1 cellular context compared by ENCODE assay signal in genomic region chr2:99342536-99342935, GRCh38.
TF ChIP-seq lines count a peak whose summit lies in the region.

No MANE protein-coding gene starts in this region.

TF ChIP-seq in HepG2, 621 proteins besides CTCF, POLR2A, EP300 and RAD21 (continued from another document):
- TF ChIP-seq, protein P1, sequence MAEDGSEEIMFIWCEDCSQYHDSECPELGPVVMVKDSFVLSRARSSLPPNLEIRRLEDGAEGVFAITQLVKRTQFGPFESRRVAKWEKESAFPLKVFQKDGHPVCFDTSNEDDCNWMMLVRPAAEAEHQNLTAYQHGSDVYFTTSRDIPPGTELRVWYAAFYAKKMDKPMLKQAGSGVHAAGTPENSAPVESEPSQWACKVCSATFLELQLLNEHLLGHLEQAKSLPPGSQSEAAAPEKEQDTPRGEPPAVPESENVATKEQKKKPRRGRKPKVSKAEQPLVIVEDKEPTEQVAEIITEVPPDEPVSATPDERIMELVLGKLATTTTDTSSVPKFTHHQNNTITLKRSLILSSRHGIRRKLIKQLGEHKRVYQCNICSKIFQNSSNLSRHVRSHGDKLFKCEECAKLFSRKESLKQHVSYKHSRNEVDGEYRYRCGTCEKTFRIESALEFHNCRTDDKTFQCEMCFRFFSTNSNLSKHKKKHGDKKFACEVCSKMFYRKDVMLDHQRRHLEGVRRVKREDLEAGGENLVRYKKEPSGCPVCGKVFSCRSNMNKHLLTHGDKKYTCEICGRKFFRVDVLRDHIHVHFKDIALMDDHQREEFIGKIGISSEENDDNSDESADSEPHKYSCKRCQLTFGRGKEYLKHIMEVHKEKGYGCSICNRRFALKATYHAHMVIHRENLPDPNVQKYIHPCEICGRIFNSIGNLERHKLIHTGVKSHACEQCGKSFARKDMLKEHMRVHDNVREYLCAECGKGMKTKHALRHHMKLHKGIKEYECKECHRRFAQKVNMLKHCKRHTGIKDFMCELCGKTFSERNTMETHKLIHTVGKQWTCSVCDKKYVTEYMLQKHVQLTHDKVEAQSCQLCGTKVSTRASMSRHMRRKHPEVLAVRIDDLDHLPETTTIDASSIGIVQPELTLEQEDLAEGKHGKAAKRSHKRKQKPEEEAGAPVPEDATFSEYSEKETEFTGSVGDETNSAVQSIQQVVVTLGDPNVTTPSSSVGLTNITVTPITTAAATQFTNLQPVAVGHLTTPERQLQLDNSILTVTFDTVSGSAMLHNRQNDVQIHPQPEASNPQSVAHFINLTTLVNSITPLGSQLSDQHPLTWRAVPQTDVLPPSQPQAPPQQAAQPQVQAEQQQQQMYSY (CRISPR knock-in tag; IDR thresholded peaks at IDR 0.05): no peak
- no peak for TF ChIP-seq FOXK1 (CRISPR knock-in tag; IDR thresholded peaks at IDR 0.05; ENCODE audit: borderline replicate concordance, low read depth)
- TF ChIP-seq SP1 (IDR thresholded peaks at IDR 0.05): no peak
- no peak for TF ChIP-seq SP1 (CRISPR knock-in tag; IDR thresholded peaks at IDR 0.05)
TF ChIP-seq in HepG2: peak in this region for 7.
